Comparison of ENCODE assay signal across 8 cellular contexts in the genomic region with DNA sequence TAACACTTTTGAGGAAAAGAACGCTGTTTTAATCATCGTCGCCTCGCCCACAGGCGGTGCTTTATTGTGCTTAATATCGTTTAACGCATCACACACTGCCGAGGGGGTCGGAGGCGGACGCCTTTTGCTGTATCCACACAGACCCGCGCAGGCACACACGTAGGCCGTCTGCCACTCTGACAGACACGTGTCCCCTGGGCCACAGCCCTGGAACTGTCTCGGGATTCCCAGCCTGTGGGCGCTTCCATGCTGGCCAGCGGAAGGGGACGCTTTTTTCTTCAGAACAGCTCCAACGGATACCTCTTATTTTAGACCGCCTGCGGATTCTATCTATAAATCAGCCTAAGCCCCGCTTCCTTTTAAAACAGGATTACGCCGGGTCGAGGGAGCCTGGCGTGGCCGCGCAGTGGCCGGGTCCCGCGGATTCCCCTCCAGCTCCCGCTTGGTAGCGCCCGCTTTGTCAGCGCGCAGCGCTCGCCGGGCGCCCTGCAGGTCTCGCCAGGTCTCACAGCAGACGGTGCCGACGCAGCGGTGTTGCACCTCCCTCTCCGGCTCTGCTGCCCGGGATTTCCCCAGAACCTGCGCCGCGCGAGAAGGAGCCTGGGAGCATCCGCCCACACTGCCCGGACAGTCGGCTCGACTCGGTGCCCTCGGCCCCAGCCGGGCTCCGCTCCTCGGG. TPM values are rescaled to one million over a fixed set of nuclear protein-coding genes. Genes with fewer than 3 reads are reported as not detected.
DNase-seq lines count a peak whose midpoint lies in the region; ATAC-seq and TF ChIP-seq lines count a peak whose summit lies in the region.

A gene with protein sequence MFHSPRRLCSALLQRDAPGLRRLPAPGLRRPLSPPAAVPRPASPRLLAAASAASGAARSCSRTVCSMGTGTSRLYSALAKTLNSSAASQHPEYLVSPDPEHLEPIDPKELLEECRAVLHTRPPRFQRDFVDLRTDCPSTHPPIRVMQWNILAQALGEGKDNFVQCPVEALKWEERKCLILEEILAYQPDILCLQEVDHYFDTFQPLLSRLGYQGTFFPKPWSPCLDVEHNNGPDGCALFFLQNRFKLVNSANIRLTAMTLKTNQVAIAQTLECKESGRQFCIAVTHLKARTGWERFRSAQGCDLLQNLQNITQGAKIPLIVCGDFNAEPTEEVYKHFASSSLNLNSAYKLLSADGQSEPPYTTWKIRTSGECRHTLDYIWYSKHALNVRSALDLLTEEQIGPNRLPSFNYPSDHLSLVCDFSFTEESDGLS (plus strand): TSS at position 513 of the 679 bp plus-strand sequence. CDS start 201 bp downstream, outside the sequence.

- DNase-seq in DMS 273 treated with DMSO at 0.1 percent for 48 hours (lab: John Stamatoyannopoulos, UW) = peak; percentile 59
- peak; percentile 88 for DNase-seq in HuH-7 (ENCODE audit: low spot score)
- DNase-seq in activated CD8-positive, alpha-beta memory T cell treated with anti-CD3 and anti-CD28 coated beads, Interleukin-2, amount 50 U/mL, for 4 hours = peak; percentile 90
- DNase-seq in mesothelial cell of epicardium (ENCODE audit: low spot score in 2 of 2, unreplicated experiment in 2 of 2) = peak; percentile 76 to 88
- DNase-seq in stimulated activated CD8-positive, alpha-beta memory T cell treated with anti-CD3 and anti-CD28 coated beads, Interleukin-15, amount 100 ng/mL, for 4 hours (ENCODE audit: low read depth in 2 of 2) = peak; percentile 85 to 86

- H3K27me3 ChIP-seq in OCI-LY1 (ENCODE audit: insufficient read depth, low read length) = no peaks in the 10 kb centered on the region

- H3K79me2 ChIP-seq in OCI-LY1 (ENCODE audit: insufficient read depth, low read length) = peaks cover 41% of the 10 kb centered on the region

- peak within 1 kb of the TSS; percentile 93 for H3K9ac ChIP-seq in OCI-LY1 (ENCODE audit: low read length)

- H3K4me1 ChIP-seq in OCI-LY1 (ENCODE audit: insufficient read depth, low read length, severe bottlenecking) = peaks cover 43% of the 10 kb centered on the region

- no peaks in the 10 kb centered on the region for H3K36me3 Mint-ChIP-seq in mesothelial cell of epicardium

- peak within 1 kb of the TSS; percentile 72 for H3K4me2 ChIP-seq in OCI-LY1 (ENCODE audit: low read length)

- TF ChIP-seq CTCF in OCI-LY1 (IDR thresholded peaks at IDR 0.05; ENCODE audit: low read length) = no peak
- no peak for TF ChIP-seq CTCF in mesothelial cell of epicardium (IDR thresholded peaks at IDR 0.05; ENCODE audit: unreplicated experiment)

- H3K4me3 ChIP-seq in OCI-LY1 (ENCODE audit: low read depth, low read length, poor library complexity, severe bottlenecking) = peak within 1 kb of the TSS; percentile 91

- H2AFZ ChIP-seq in OCI-LY1 (ENCODE audit: low read length) = 0 out of 2 replicates have a peak within 1 kb of the TSS, but pooled peaks have one; percentile 8

- H3K27ac Mint-ChIP-seq in mesothelial cell of epicardium = peak within 1 kb of the TSS; percentile 94

- no peaks in the 10 kb centered on the region for H4K20me1 ChIP-seq in OCI-LY1 (ENCODE audit: insufficient read depth, low read length)

- H3K4me1 Mint-ChIP-seq in mesothelial cell of epicardium = peaks cover 45% of the 10 kb centered on the region

- peaks cover 14% of the 10 kb centered on the region for H3K36me3 ChIP-seq in OCI-LY1 (ENCODE audit: insufficient read depth, low read length)

- no peaks in the 10 kb centered on the region for H3K9me2 ChIP-seq in OCI-LY1 (ENCODE audit: low read depth, low read length)

- H3K27me3 Mint-ChIP-seq in mesothelial cell of epicardium (ENCODE audit: low read depth) = no peaks in the 10 kb centered on the region

- in situ Hi-C loops in endometrial microvascular endothelial cells (cut with HindIII; ENCODE audit: inconsistent ontology term, low pct_unique_long_range_greater_than_20kb, low sequenced_read_pairs) = no loop called here

- peak within 1 kb of the TSS; percentile 75 for H3K27ac ChIP-seq in OCI-LY1 (ENCODE audit: low read depth, low read length, poor library complexity, severe bottlenecking)

- peak; percentile 97 for ATAC-seq in GM21526 (IDR thresholded peaks at IDR 0.05; ENCODE audit: low FRiP score, unreplicated experiment)

- H3K4me3 Mint-ChIP-seq in mesothelial cell of epicardium = peak within 1 kb of the TSS; percentile 88

- H3K9me3 Mint-ChIP-seq in mesothelial cell of epicardium = no peaks in the 10 kb centered on the region

- no peaks in the 10 kb centered on the region for H3F3A ChIP-seq in OCI-LY1 (ENCODE audit: insufficient read depth, low read length)

- H3K9me3 ChIP-seq in OCI-LY1 (ENCODE audit: low read length) = no peaks in the 10 kb centered on the region

RNA-seq across cellular contexts. Expression of the gene that starts here (rescaled TPM):
- total RNA-seq in endometrial microvascular endothelial cells (ENCODE audit: inconsistent ontology term) (20.5 TPM), mesothelial cell of epicardium (6.9 to 8.6 TPM (median 8.3 TPM) in 3 replicates)

Comparison
In these comparisons a context has a peak if more than half of its experiments do, and no peak if none do; other contexts are left out.
1. Peak in every context shown above with its lines: DNase-seq, ATAC-seq, H3K4me3 ChIP-seq and H3K27ac ChIP-seq.